ENCODE assay signal across 19 cellular contexts in genomic region chr6:106380407-106380806, GRCh38. TPM values are rescaled to one million over a fixed set of nuclear protein-coding genes. Genes with fewer than 3 reads are reported as not detected.
DNase-seq lines count a peak whose midpoint lies in the region; ATAC-seq and TF ChIP-seq lines count a peak whose summit lies in the region.
"Had no signal": no experiment of that assay in that cellular context is flagged by ENCODE, and none has a peak within 500 bp of the region (broad histone marks: within the 10 kb centered on the region; RNA-seq: fewer than 3 reads in every experiment).

No MANE protein-coding gene starts in this region.

- no peak overlapping the region for H3K18ac ChIP-seq in H9 (ENCODE audit: insufficient read length, low read depth, low read length)

- no peak overlapping the region for H2BK20ac ChIP-seq in H9 (ENCODE audit: low read depth, low read length, poor library complexity, severe bottlenecking)

- H3F3A ChIP-seq in GM23248 (ENCODE audit: insufficient read depth) = no peaks in the 10 kb centered on the region

- H3K27me3 Mint-ChIP-seq in H9 (ENCODE audit: low read depth) = no peaks in the 10 kb centered on the region

- H3K4me3 ChIP-seq in GM23248 = no peak overlapping the region
- no peak overlapping the region for H3K4me3 ChIP-seq in RWPE2 (ENCODE audit: severe bottlenecking)
- H3K4me3 ChIP-seq in esophagus (ENCODE audit: low read depth in 1 of 2, low read length in 2 of 2) = no peak overlapping the region
- H3K4me3 ChIP-seq in osteoblast (ENCODE audit: insufficient read depth, low read length) = no peak overlapping the region

- H3K9me3 ChIP-seq in GM23248 (ENCODE audit: low read depth) (no peaks in the 10 kb centered on the region), RWPE2 (ENCODE audit: severe bottlenecking) (no peaks in the 10 kb centered on the region), esophagus (ENCODE audit: control insufficient read depth in 2 of 2, insufficient read depth in 1 of 2, low read depth in 1 of 2, low read length in 1 of 2) (no peaks in the 10 kb centered on the region), osteoblast (ENCODE audit: low read depth, low read length) (no peaks in the 10 kb centered on the region), H9 (ENCODE audit: control insufficient read depth, low read depth, low read length) (no peaks in the 10 kb centered on the region)

- H3K36me3 ChIP-seq in GM23248 (ENCODE audit: low read depth) = no peaks in the 10 kb centered on the region
- no peaks in the 10 kb centered on the region for H3K36me3 ChIP-seq in RWPE2 (ENCODE audit: low read depth)
- no peaks in the 10 kb centered on the region for H3K36me3 ChIP-seq in esophagus (ENCODE audit: control insufficient read depth in 2 of 2, insufficient read depth in 2 of 2, low read length in 1 of 2)
- no peaks in the 10 kb centered on the region for H3K36me3 ChIP-seq in osteoblast (ENCODE audit: insufficient read depth, low read length)

- no peak overlapping the region for H3T11ph ChIP-seq in H9 (ENCODE audit: low read length)

- no peaks in the 10 kb centered on the region for H3K9me3 Mint-ChIP-seq in H9
- H3K9me3 Mint-ChIP-seq: CD4-positive, alpha-beta T cell; HFFc6 had no signal

- ATAC-seq in RWPE2 (ENCODE audit: low read depth) = peak; percentile 21; the same call in 1 of the 3 replicates
- ATAC-seq in HG03521 (IDR thresholded peaks at IDR 0.05; ENCODE audit: unreplicated experiment) = no peak

- no peak overlapping the region for H4K8ac ChIP-seq in H9 (replicated peaks; ENCODE audit: insufficient read length, low read depth, low read length)

- H2BK12ac ChIP-seq in H9 (ENCODE audit: insufficient read length, low read depth, low read length) = no peak overlapping the region

- H3K4me3 Mint-ChIP-seq in H9 = no peak overlapping the region
- H3K4me3 Mint-ChIP-seq: CD4-positive, alpha-beta T cell; HFFc6 had no signal

- H3K27me3 ChIP-seq in GM23248 (replicated peaks; ENCODE audit: insufficient read depth) = no peaks in the 10 kb centered on the region; the same call in 1 of the 2 replicates
- H3K27me3 ChIP-seq in RWPE2 (ENCODE audit: insufficient read depth, poor library complexity, severe bottlenecking) = no peaks in the 10 kb centered on the region
- H3K27me3 ChIP-seq in esophagus (ENCODE audit: control insufficient read depth in 1 of 2, insufficient read depth in 2 of 2, low read length in 2 of 2) = no peaks in the 10 kb centered on the region
- H3K27me3 ChIP-seq in osteoblast (ENCODE audit: insufficient read depth, low read length) = peaks cover 8% of the 10 kb centered on the region
- H3K27me3 ChIP-seq in H9 (ENCODE audit: insufficient read depth, low read length) = no peaks in the 10 kb centered on the region

- no peaks in the 10 kb centered on the region for H3K36me3 Mint-ChIP-seq in H9 (ENCODE audit: insufficient read depth in 1 of 3, low read depth in 3 of 3)

- H3K4ac ChIP-seq in H9 (ENCODE audit: low read depth, low read length) = no peak overlapping the region

- peak; percentile 21 for DNase-seq in GM23248
- no peak for DNase-seq in RWPE2 (ENCODE audit: low spot score)
- DNase-seq in osteoblast (ENCODE audit: insufficient read length, low spot score, missing footprints) = peak; percentile 88
- no peak for DNase-seq in GDM1 (lab: John Stamatoyannopoulos, UW)
- no peak for DNase-seq in H9
- DNase-seq: CD4-positive, alpha-beta T cell; DMS53; EL; HFFc6; Kasumi-1; MV-4-11; NCI-H1417; NCI-H187; NCI-H2227 treated with DMSO at 0.1 percent for 48 hours; NCI-H510A treated with DMSO at 0.1 percent for 48 hours; NCI-H774; SIG-M5 had no signal

- H3K4me1 ChIP-seq in GM23248 (ENCODE audit: insufficient read depth) (no peaks in the 10 kb centered on the region), RWPE2 (ENCODE audit: insufficient read depth, poor library complexity, severe bottlenecking) (peaks cover 64% of the 10 kb centered on the region), esophagus (ENCODE audit: control insufficient read depth in 2 of 2, insufficient read depth in 2 of 2, low read length in 1 of 2) (peaks cover 0 to 2% of the 10 kb centered on the region in 2 donors), osteoblast (ENCODE audit: insufficient read depth, low read length) (no peaks in the 10 kb centered on the region), H9 (ENCODE audit: insufficient read depth, low read length) (no peaks in the 10 kb centered on the region)

- no peak overlapping the region for H4K91ac ChIP-seq in H9 (ENCODE audit: insufficient read length, low read depth, low read length)

- H4K20me1 ChIP-seq in GM23248 (ENCODE audit: insufficient read depth) (no peaks in the 10 kb centered on the region), osteoblast (ENCODE audit: insufficient read depth, low read length) (no peaks in the 10 kb centered on the region), H9 (ENCODE audit: control insufficient read depth, insufficient read depth, insufficient read length) (no peaks in the 10 kb centered on the region)

- no peak overlapping the region for H2AFZ ChIP-seq in GM23248
- no peak overlapping the region for H2AFZ ChIP-seq in osteoblast (ENCODE audit: low read length)
- no peak overlapping the region for H2AFZ ChIP-seq in H9 (ENCODE audit: low read length)

- H3K56ac ChIP-seq in H9 (ENCODE audit: insufficient read length, low read depth, low read length) = no peak overlapping the region

- H3K4me2 ChIP-seq in GM23248 (ENCODE audit: unreplicated experiment) (no peak overlapping the region), osteoblast (ENCODE audit: insufficient read depth, low read length) (no peak overlapping the region), H9 (ENCODE audit: insufficient read depth, insufficient read length, low read length) (no peak overlapping the region)

- H3K27ac Mint-ChIP-seq in H9 = no peak overlapping the region
- H3K27ac Mint-ChIP-seq: CD4-positive, alpha-beta T cell; HFFc6 had no signal

- H3K9ac ChIP-seq in GM23248 (no peak overlapping the region), H9 (ENCODE audit: extremely low read depth, insufficient read length, low read length) (no peak overlapping the region)

- H3K9me2 ChIP-seq in GM23248 (ENCODE audit: insufficient read depth) = no peaks in the 10 kb centered on the region

- H4K5ac ChIP-seq in H9 (ENCODE audit: insufficient read length, low read depth, low read length) = no peak overlapping the region

- H3K23me2 ChIP-seq in H9 (ENCODE audit: insufficient read length, low read depth, low read length, poor library complexity, severe bottlenecking) = no peaks in the 10 kb centered on the region

- no peak overlapping the region for H2BK5ac ChIP-seq in H9 (ENCODE audit: insufficient read length, low read length)

- no peak overlapping the region for H2BK120ac ChIP-seq in H9 (ENCODE audit: low read depth, low read length, poor library complexity, severe bottlenecking)

- no peaks in the 10 kb centered on the region for H3K79me2 ChIP-seq in GM23248 (ENCODE audit: insufficient read depth)
- H3K79me2 ChIP-seq in osteoblast (ENCODE audit: insufficient read depth, low read length) = no peaks in the 10 kb centered on the region
- H3K79me2 ChIP-seq in H9 (ENCODE audit: insufficient read depth, low read length) = no peaks in the 10 kb centered on the region

- no peak overlapping the region for H2BK15ac ChIP-seq in H9 (ENCODE audit: low read depth, low read length)

- no peak for TF ChIP-seq CTCF in RWPE2 (IDR thresholded peaks at IDR 0.05; ENCODE audit: poor library complexity, severe bottlenecking)
- TF ChIP-seq CTCF in osteoblast (IDR thresholded peaks at IDR 0.05; ENCODE audit: extremely low read depth, low read depth, low read length) = no peak
- TF ChIP-seq CTCF in H9 (conservative IDR thresholded peaks at IDR 0.05) = no peak

- no peak overlapping the region for H2AK5ac ChIP-seq in H9 (ENCODE audit: insufficient read length, low read length)

- no peak overlapping the region for H3K27ac ChIP-seq in GM23248
- H3K27ac ChIP-seq in RWPE2 (ENCODE audit: poor library complexity, severe bottlenecking) = peak overlapping the region; percentile 96
- peak overlapping the region; percentile 63 to 83 for H3K27ac ChIP-seq in esophagus (ENCODE audit: low read depth in 2 of 2, low read length in 1 of 2)
- no peak overlapping the region for H3K27ac ChIP-seq in osteoblast (ENCODE audit: low read depth, low read length)
- H3K27ac ChIP-seq in H9 (ENCODE audit: insufficient read length, low read depth, low read length) = no peak overlapping the region

- H3K4me1 Mint-ChIP-seq in H9 = no peaks in the 10 kb centered on the region

- H3K14ac ChIP-seq in H9 (ENCODE audit: insufficient read depth, low read length) = no peak overlapping the region

- 21 to 52% methylated on average over 1 of the region's 1 CpG for WGBS in GM23248 (ENCODE audit: low coverage in 1 of 2, low lambda C conversion rate in 2 of 2, missing lambda C conversion rate in 2 of 2), 2 experiments
- WGBS in esophagus, 2 donors = 22 to 31% methylated on average over 1 of the region's 1 CpG
- no CpG with 5 or more reads among the region's 1 CpG for WGBS in H9 (ENCODE audit: extremely low coverage, insufficient read length, low lambda C conversion rate)

- no peaks in the 10 kb centered on the region for H3K79me1 ChIP-seq in H9 (ENCODE audit: insufficient read depth, low read depth, low read length, poor library complexity, severe bottlenecking)

- in situ Hi-C loops in GM23248 (cut with MboI) = no loop called here

- no peak overlapping the region for H3K23ac ChIP-seq in H9 (ENCODE audit: insufficient read length, low read depth, low read length)

RNA-seq across cellular contexts. Expression of gene CRYBG1, which starts 19.9 kb away (rescaled TPM):
- total RNA-seq in GM23248 (2014; rRNA removed; shearing (Covaris generic)) = 6.2 and 8.4 TPM in 2 replicates
- polyA plus RNA-seq in GM23248 (2016; fragmentation: Nextera tagmentation; extraction: Ambion mirVana) (1.9 and 2.1 TPM in 2 replicates), esophagus (10 to 100 TPM; 45.2 to 74.9 TPM)
- total RNA-seq in osteoblast (11.9 and 19.2 TPM in 2 replicates), H9 (2021) (5.6 and 5.7 TPM in 2 replicates)

RNA-seq across cellular contexts. Expression of gene ATG5, which starts 54.8 kb away (rescaled TPM):
- 39.4 and 46.2 TPM in 2 replicates for total RNA-seq in GM23248 (2014; rRNA removed; shearing (Covaris generic))
- polyA plus RNA-seq in GM23248 (2016; fragmentation: Nextera tagmentation; extraction: Ambion mirVana) = 44.2 and 45.2 TPM in 2 replicates
- polyA plus RNA-seq in esophagus = 10 to 100 TPM in 1 of 2 donors, 1 to 10 TPM in 1; 9.1 to 12.5 TPM
- 59.0 and 62.5 TPM in 2 replicates for total RNA-seq in osteoblast
- 36.7 and 37.2 TPM in 2 replicates for total RNA-seq in H9 (2021)

Comparison
In these comparisons a context has a peak if more than half of its experiments do, and no peak if none do; other contexts are left out.
1. DNase-seq: peak in GM23248 (single experiment) and osteoblast (single experiment); none in RWPE2 (single experiment), GDM1 (single experiment) and H9 (single experiment).
2. H3K27ac ChIP-seq: peak in RWPE2 (single experiment) and esophagus (2 of 2); none in GM23248 (single experiment), osteoblast (single experiment) and H9 (single experiment).